ENCODE assay signal across 19 cellular contexts in the genomic region with DNA sequence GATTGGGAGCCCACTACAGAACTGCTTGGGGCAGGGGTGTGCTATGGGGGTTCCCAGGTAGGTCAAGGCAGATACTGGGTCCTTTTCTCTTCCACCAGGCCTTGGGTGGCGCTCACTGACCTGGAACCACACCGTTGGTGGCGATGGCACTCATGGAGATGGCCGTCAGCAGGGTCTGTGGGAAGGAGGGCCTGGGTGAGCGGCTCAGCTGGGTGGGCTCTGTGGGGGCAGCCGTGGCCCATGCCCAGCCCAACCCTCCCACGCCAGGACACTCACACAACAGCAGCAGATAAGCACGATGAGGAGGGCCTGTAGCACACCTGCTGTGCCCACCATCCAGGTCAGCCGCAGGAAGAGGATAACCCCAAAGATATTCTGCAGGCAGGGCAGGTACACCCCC. TPM values are rescaled to one million over a fixed set of nuclear protein-coding genes. Genes with fewer than 3 reads are reported as not detected.
"Had no signal": no experiment of that assay in that cellular context is flagged by ENCODE, and none has a peak within 500 bp of the region (broad histone marks: within the 10 kb centered on the region; RNA-seq: fewer than 3 reads in every experiment).

No MANE protein-coding gene starts in this region.

- H3K4me3 ChIP-seq: tibial artery, upper lobe of right lung, vagina had no signal

- H3K27ac Mint-ChIP-seq: naive thymus-derived CD4-positive, alpha-beta T cell had no signal

- H3K9me3 Mint-ChIP-seq: naive thymus-derived CD4-positive, alpha-beta T cell; nephron progenitor cell had no signal

- FAIRE-seq: endometrium, small intestine had no signal

- ATAC-seq: esophagus mucosa; left colon; naive thymus-derived CD4-positive, alpha-beta T cell; upper lobe of right lung had no signal

- DNase-seq: effector memory CD4-positive, alpha-beta T cell; hippocampal formation; left colon; mammary epithelial cell; naive thymus-derived CD4-positive, alpha-beta T cell; nephron progenitor cell; small intestine; stimulated activated CD4-positive, alpha-beta T cell treated with anti-CD3 and anti-CD28 coated beads, Interleukin-12 subunit alpha, Interleukin-12 subunit beta, amount 100 ng/mL, for 4 hours; stimulated activated naive CD4-positive, alpha-beta T cell treated with Interleukin-2 at 50 U/mL for 16 hours; tibial artery; upper lobe of right lung had no signal

- H3K27ac ChIP-seq: neutrophil, vagina had no signal

- H3K9me3 ChIP-seq: neutrophil, tibial artery, upper lobe of right lung, vagina had no signal

- H3K4me3 Mint-ChIP-seq: naive thymus-derived CD4-positive, alpha-beta T cell; nephron progenitor cell had no signal

- H3K27me3 Mint-ChIP-seq: naive thymus-derived CD4-positive, alpha-beta T cell had no signal

- H3K27me3 ChIP-seq: neutrophil, tibial artery, upper lobe of right lung, vagina had no signal

RNA-seq across cellular contexts. Expression of a gene that starts 22.7 kb away (rescaled TPM):
- total RNA-seq: fibroblast of villous mesenchyme, kidney epithelial cell, mammary epithelial cell, osteoblast, pulmonary artery endothelial cell, upper lobe of right lung, vagina had no signal
- polyA plus RNA-seq: mammary epithelial cell had no signal

RNA-seq across cellular contexts. Expression of a gene that starts 26.0 kb away (rescaled TPM):
- total RNA-seq: kidney epithelial cell had no signal
